ENCODE assay signal across 26 cellular contexts in the genomic region with DNA sequence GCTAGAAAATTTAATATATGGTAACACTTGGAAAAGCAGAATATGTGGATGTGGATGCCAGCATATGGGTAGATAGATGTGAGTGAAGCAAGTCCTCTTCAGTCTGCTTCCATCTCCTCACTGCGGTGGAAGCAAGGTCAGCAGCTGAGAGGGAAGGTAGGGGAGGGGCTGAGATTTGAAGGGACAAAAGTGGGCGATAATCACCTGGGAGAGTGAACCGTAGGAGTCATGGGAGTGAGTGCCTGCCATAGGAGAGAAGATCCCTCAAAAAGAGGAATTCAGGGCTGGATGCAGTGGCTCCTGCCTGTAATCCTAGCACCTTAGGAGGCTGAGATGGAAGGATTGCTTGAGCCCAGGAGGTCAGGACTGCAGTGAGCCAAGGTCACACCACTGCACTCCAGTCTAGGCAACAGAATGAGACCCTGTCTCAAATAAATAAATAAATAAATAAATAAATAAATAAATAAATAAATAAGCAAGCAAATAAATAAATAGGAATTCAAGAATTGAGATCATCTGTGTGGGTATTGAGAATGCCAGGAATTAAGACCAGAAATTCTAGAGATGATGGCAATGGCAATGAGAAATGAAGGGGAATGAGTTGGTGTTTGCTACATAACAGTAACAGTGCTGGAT.
"Had no signal": no experiment of that assay in that cellular context is flagged by ENCODE, and none has a peak within 500 bp of the region (broad histone marks: within the 10 kb centered on the region; RNA-seq: fewer than 3 reads in every experiment).

No MANE protein-coding gene starts in this region.

- H3K9me3 Mint-ChIP-seq: activated naive CD4-positive, alpha-beta T cell treated with anti-CD3 and anti-CD28 coated beads for 36 hours; activated naive CD8-positive, alpha-beta T cell treated with anti-CD3 and anti-CD28 coated beads for 36 hours; natural killer cell treated with Interleukin-12 subunit alpha and Interleukin-12 subunit beta and Interleukin-15 and Interleukin-18, amount 100 ng/mL, for 72 hours; T-helper 2 cell treated with Interferon-gamma antibody and Interleukin-4, amounts not matched to agents 5 μg/mL and 100 μg/mL, for 36 hours had no signal

- H3K27me3 Mint-ChIP-seq: activated naive CD8-positive, alpha-beta T cell treated with anti-CD3 and anti-CD28 coated beads for 36 hours; brain; natural killer cell treated with Interleukin-12 subunit alpha and Interleukin-12 subunit beta and Interleukin-15 and Interleukin-18, amount 100 ng/mL, for 72 hours; progenitor cell of endocrine pancreas had no signal

- H3K4me3 Mint-ChIP-seq: activated naive CD4-positive, alpha-beta T cell treated with anti-CD3 and anti-CD28 coated beads for 36 hours; activated naive CD8-positive, alpha-beta T cell treated with anti-CD3 and anti-CD28 coated beads for 36 hours; brain; natural killer cell treated with Interleukin-12 subunit alpha and Interleukin-12 subunit beta and Interleukin-15 and Interleukin-18, amount 100 ng/mL, for 72 hours; T-helper 2 cell treated with Interferon-gamma antibody and Interleukin-4, amounts not matched to agents 5 μg/mL and 100 μg/mL, for 36 hours had no signal

- H3K4me1 Mint-ChIP-seq: activated naive CD8-positive, alpha-beta T cell treated with anti-CD3 and anti-CD28 coated beads for 36 hours had no signal

- H3K36me3 ChIP-seq: adrenal gland, ascending aorta, cardiac muscle cell, colonic mucosa, gastrocnemius medialis, neutrophil, ovary, right lobe of liver, transverse colon had no signal

- DNase-seq: activated CD4-positive, alpha-beta T cell treated with anti-CD3 and anti-CD28 coated beads for 4 hours; activated CD4-positive, alpha-beta T cell treated with anti-CD3 and anti-CD28 coated beads, Interleukin-2, amount 50 U/mL, for 48 hours; activated CD8-positive, alpha-beta memory T cell treated with anti-CD3 and anti-CD28 coated beads for 24 hours; activated effector memory CD4-positive, alpha-beta T cell treated with anti-CD3 and anti-CD28 coated beads, Interleukin-2, amount 50 U/mL, for 16 hours; activated naive CD4-positive, alpha-beta T cell treated with anti-CD3 and anti-CD28 coated beads for 36 hours; activated naive CD8-positive, alpha-beta T cell treated with anti-CD3 and anti-CD28 coated beads for 36 hours; adrenal gland; cerebellar nuclear complex; colonic mucosa; effector CD8-positive, alpha-beta T cell; erythroblast; gastrocnemius medialis; left cardiac atrium; mammary epithelial cell; ovary; right lobe of liver; stimulated activated CD4-positive, alpha-beta T cell treated with anti-CD3 and anti-CD28 coated beads, Interleukin-2, amount 100 ng/mL, for 48 hours; stimulated activated naive CD4-positive, alpha-beta T cell treated with Interleukin-2 at 50 U/mL for 16 hours; transverse colon had no signal

- H3K27ac Mint-ChIP-seq: activated naive CD4-positive, alpha-beta T cell treated with anti-CD3 and anti-CD28 coated beads for 36 hours; activated naive CD8-positive, alpha-beta T cell treated with anti-CD3 and anti-CD28 coated beads for 36 hours; brain; natural killer cell treated with Interleukin-12 subunit alpha and Interleukin-12 subunit beta and Interleukin-15 and Interleukin-18, amount 100 ng/mL, for 72 hours; progenitor cell of endocrine pancreas; T-helper 2 cell treated with Interferon-gamma antibody and Interleukin-4, amounts not matched to agents 5 μg/mL and 100 μg/mL, for 36 hours had no signal

- H3K27ac ChIP-seq: adrenal gland, ascending aorta, cardiac muscle cell, colonic mucosa, gastrocnemius medialis, neutrophil, ovary, right lobe of liver, transverse colon had no signal

- H3K27me3 ChIP-seq: adrenal gland, ascending aorta, cardiac muscle cell, colonic mucosa, gastrocnemius medialis, neutrophil, ovary, right lobe of liver, transverse colon had no signal

- H3K9me3 ChIP-seq: adrenal gland, ascending aorta, colonic mucosa, gastrocnemius medialis, neutrophil, ovary, right lobe of liver, transverse colon had no signal

- ATAC-seq: gastrocnemius medialis; left cardiac atrium; natural killer cell treated with Interleukin-12 subunit alpha and Interleukin-12 subunit beta and Interleukin-15 and Interleukin-18, amount 100 ng/mL, for 72 hours; right lobe of liver had no signal

- H3K4me3 ChIP-seq: adrenal gland, ascending aorta, cardiac muscle cell, colonic mucosa, gastrocnemius medialis, ovary, right lobe of liver, transverse colon had no signal

- H3K36me3 Mint-ChIP-seq: natural killer cell treated with Interleukin-12 subunit alpha and Interleukin-12 subunit beta and Interleukin-15 and Interleukin-18, amount 100 ng/mL, for 72 hours had no signal

- H3K4me1 ChIP-seq: adrenal gland, ascending aorta, colonic mucosa, gastrocnemius medialis, right lobe of liver, transverse colon had no signal
